ENCODE assay signal across 8 cellular contexts in genomic region chr12:49707127-49707811, GRCh38. TPM values are rescaled to one million over a fixed set of nuclear protein-coding genes. Genes with fewer than 3 reads are reported as not detected.
DNase-seq lines count a peak whose midpoint lies in the region; ATAC-seq and TF ChIP-seq lines count a peak whose summit lies in the region.

Gene FMNL3 (minus strand): TSS chr12:49707405. CDS start chr12:49707180, 225 bp downstream.

- peaks cover 45% of the 10 kb centered on the region for H3K27me3 Mint-ChIP-seq in WTC11 (ENCODE audit: low read depth)

- CTCF ChIA-PET in WTC11 (lab: Charles Lee), result interaction anchor here (0.8 to 6.3 kb wide), 12 partner anchors 9 to 83 kb away, joined by 3 to 33 read pairs (median 6); partner anchors contain the start of genes PRPF40B and TMBIM6

- H3K36me3 Mint-ChIP-seq in WTC11, result no peaks in the 10 kb centered on the region

- no peak within 1 kb of the TSS for H3K27ac Mint-ChIP-seq in WTC11

- H3K9me3 Mint-ChIP-seq in WTC11, result no peaks in the 10 kb centered on the region

- DNase-seq in AG08396 (ENCODE audit: low spot score), result peak; percentile 99
- DNase-seq in NCI-H2227 (lab: John Stamatoyannopoulos, UW; ENCODE audit: unreplicated experiment), result peak; percentile 96
- DNase-seq in WTC11 (ENCODE audit: low spot score), result peak; percentile 97
- peak; percentile 97 to 98 for DNase-seq in cardiac fibroblast (ENCODE audit: low read depth in 2 of 2)
- DNase-seq in inferior parietal cortex (ENCODE audit: extremely low spot score), result peak; percentile 94
- peak; percentile 98 to 99 for DNase-seq in stimulated activated CD4-positive, alpha-beta T cell treated with anti-CD3 and anti-CD28 coated beads, Interleukin-12 subunit alpha, Interleukin-12 subunit beta, amount 100 ng/mL, for 24 hours (ENCODE audit: low read depth in 2 of 2)

- peaks cover 38% of the 10 kb centered on the region for H3K4me1 Mint-ChIP-seq in WTC11

- ATAC-seq in GM18909 (IDR thresholded peaks at IDR 0.05; ENCODE audit: poor library complexity, unreplicated experiment), result peak; percentile 87
- peak; percentile 81 for ATAC-seq in HG03159 (IDR thresholded peaks at IDR 0.05; ENCODE audit: unreplicated experiment)
- peak; percentile 86 for ATAC-seq in WTC11

- POLR2A ChIA-PET in WTC11 (lab: Charles Lee), result interaction anchor here (1.0 to 1.1 kb wide), 4 partner anchors 10 to 59 kb away, joined by 3 to 5 read pairs (median 4); no protein-coding TSS in a partner anchor

- H3K4me3 Mint-ChIP-seq in WTC11, result peak within 1 kb of the TSS; percentile 89

- H3K4me3 ChIP-seq in cardiac fibroblast (replicated peaks in 1 of 2; ENCODE audit: low read depth in 2 of 2, low read length in 2 of 2), result peak within 1 kb of the TSS; percentile 74 to 78

- TF ChIP-seq CTCF in WTC11 (IDR thresholded peaks at IDR 0.05) (peak; percentile 74), cardiac fibroblast (IDR thresholded peaks at IDR 0.05; ENCODE audit: low read depth, low read length) (peak; percentile 86)

TF ChIP-seq in WTC11, 78 proteins besides CTCF, POLR2A, EP300 and RAD21 (continues in another document):
- peak; percentile 77; the same call in 1 of the 2 replicates for TF ChIP-seq ZBTB21 (CRISPR knock-in tag; IDR thresholded peaks at IDR 0.05; ENCODE audit: borderline replicate concordance)
- TF ChIP-seq ZNF263 (CRISPR knock-in tag; IDR thresholded peaks at IDR 0.05; ENCODE audit: low read depth), result no peak
- TF ChIP-seq ERG (CRISPR knock-in tag; IDR thresholded peaks at IDR 0.05), result no peak
- TF ChIP-seq HMGXB4 (CRISPR knock-in tag; IDR thresholded peaks at IDR 0.05), result peak; percentile 68; the same call in 1 of the 2 replicates
- no peak for TF ChIP-seq ZNF121 (CRISPR knock-in tag; IDR thresholded peaks at IDR 0.05)
- no peak for TF ChIP-seq JUN (CRISPR knock-in tag; IDR thresholded peaks at IDR 0.05)
- TF ChIP-seq FOXK1 (CRISPR knock-in tag; IDR thresholded peaks at IDR 0.05), result peak; percentile 83
- peak; percentile 80; the same call in 1 of the 2 replicates for TF ChIP-seq FOXP1 (CRISPR knock-in tag; IDR thresholded peaks at IDR 0.05; ENCODE audit: borderline replicate concordance)
- TF ChIP-seq ESRRA (CRISPR knock-in tag; IDR thresholded peaks at IDR 0.05; ENCODE audit: borderline replicate concordance), result 0 out of 2 replicates have a peak, but pooled peaks have one; percentile 27
- TF ChIP-seq TP53 (CRISPR knock-in tag; IDR thresholded peaks at IDR 0.05), result peak; percentile 62; the same call in 1 of the 2 replicates
- TF ChIP-seq NFE2L1 (CRISPR knock-in tag; IDR thresholded peaks at IDR 0.05), result peak; percentile 83; the same call in 1 of the 2 replicates
- peak; percentile 67; the same call in 1 of the 2 replicates for TF ChIP-seq IRF1 (CRISPR knock-in tag; IDR thresholded peaks at IDR 0.05)
- 0 out of 2 replicates have a peak, but pooled peaks have one; percentile 56 for TF ChIP-seq FOXP4 (CRISPR knock-in tag; IDR thresholded peaks at IDR 0.05)
- TF ChIP-seq CREB1 (CRISPR knock-in tag; IDR thresholded peaks at IDR 0.05), result 0 out of 2 replicates have a peak, but pooled peaks have one; percentile 56
- no peak for TF ChIP-seq ATF1 (CRISPR knock-in tag; IDR thresholded peaks at IDR 0.05)
- TF ChIP-seq HMGA2 (CRISPR knock-in tag; IDR thresholded peaks at IDR 0.05), result no peak
- no peak for TF ChIP-seq NR1H2 (CRISPR knock-in tag; IDR thresholded peaks at IDR 0.05)
- TF ChIP-seq NFYB (CRISPR knock-in tag; conservative IDR thresholded peaks at IDR 0.05; ENCODE audit: low read depth), result peak; percentile 98
- peak; percentile 53; the same call in 1 of the 2 replicates for TF ChIP-seq RELA (CRISPR knock-in tag; IDR thresholded peaks at IDR 0.05; ENCODE audit: borderline replicate concordance)
- peak; percentile 44 for TF ChIP-seq PRDM15 (CRISPR knock-in tag; IDR thresholded peaks at IDR 0.05)
- TF ChIP-seq NR2C2 (CRISPR knock-in tag; IDR thresholded peaks at IDR 0.05), result no peak
- TF ChIP-seq MYBL2 (CRISPR knock-in tag; IDR thresholded peaks at IDR 0.05), result peak; percentile 47; the same call in 1 of the 2 replicates
- TF ChIP-seq USF2 (CRISPR knock-in tag; IDR thresholded peaks at IDR 0.05), result peak; percentile 52; the same call in 1 of the 2 replicates
- TF ChIP-seq ZNF138 (CRISPR knock-in tag; conservative IDR thresholded peaks at IDR 0.05), result 0 out of 2 replicates have a peak, but pooled peaks have one; percentile 57

RNA-seq across cellular contexts. Expression of gene FMNL3, which starts in this region (rescaled TPM):
- total RNA-seq in WTC11 (2021), result 15.2 to 19.3 TPM (median 15.6 TPM) in 3 replicates

Comparison
In these comparisons a context has a peak if more than half of its experiments do, and no peak if none do; other contexts are left out.
1. Peak in every context shown above with its lines: DNase-seq, ATAC-seq and H3K4me3 ChIP-seq.